Comparison of ENCODE assay signal across 18 cellular contexts in genomic region chr6:159951772-159952171, GRCh38. TPM values are rescaled to one million over a fixed set of nuclear protein-coding genes. Genes with fewer than 3 reads are reported as not detected.
DNase-seq lines count a peak whose midpoint lies in the region; FAIRE-seq and TF ChIP-seq lines count a peak whose summit lies in the region.
"Had no signal": no experiment of that assay in that cellular context is flagged by ENCODE, and none has a peak within 500 bp of the region (broad histone marks: within the 10 kb centered on the region; RNA-seq: fewer than 3 reads in every experiment).

No MANE protein-coding gene starts in this region.

- intact Hi-C loops in CD14-positive monocyte (cut with micrococcal nuclease) = loop anchor here in 1 of 2 donors (5.0 kb wide), 1 partner anchor 36 kb away; no protein-coding TSS in a partner anchor

- no peak for TF ChIP-seq CTCF in CD14-positive monocyte (IDR thresholded peaks at IDR 0.05)
- TF ChIP-seq CTCF in H1 (IDR thresholded peaks at IDR 0.05; ENCODE audit: control extremely low read depth in 1 of 3, insufficient read depth in 1 of 3, low read depth in 1 of 3, low read length in 3 of 3) = no peak
- no peak for TF ChIP-seq CTCF in parathyroid adenoma (IDR thresholded peaks at IDR 0.05)

- H3K23me2 ChIP-seq in H1 (ENCODE audit: low read depth, low read length) = no peaks in the 10 kb centered on the region; the same call in 1 of the 2 replicates

- no peak overlapping the region for H3K14ac ChIP-seq in H1 (ENCODE audit: insufficient read length)

- H2BK12ac ChIP-seq in H1 (ENCODE audit: low read depth, low read length) = no peak overlapping the region

- POLR2A ChIA-PET in H1 (lab: Charles Lee; ENCODE audit: partially characterized antibody) = no interaction called here

- H3K27ac Mint-ChIP-seq in CD14-positive monocyte = peak overlapping the region in 6 of 7 donors; percentile 95 to 100 (median 99)
- H3K27ac Mint-ChIP-seq: B cell; CD8-positive, alpha-beta T cell had no signal

- CTCF ChIA-PET in H1 (lab: Charles Lee; ENCODE audit: partially characterized antibody) = interaction anchor here (0.6 to 3.1 kb wide), 6 partner anchors 10 to 781 kb away, joined by 3 to 13 read pairs (median 4); no protein-coding TSS in a partner anchor

- H3K36me3 Mint-ChIP-seq in CD14-positive monocyte = no peaks in the 10 kb centered on the region
- H3K36me3 Mint-ChIP-seq: CD8-positive, alpha-beta T cell had no signal

- no peak overlapping the region for H3K4me3 ChIP-seq in ACC112 (ENCODE audit: low read depth, low read length)
- H3K4me3 ChIP-seq in H1 (ENCODE audit: extremely low read depth in 1 of 4, insufficient read depth in 2 of 4, low read depth in 3 of 4, low read length in 4 of 4) = no peak overlapping the region
- no peak overlapping the region for H3K4me3 ChIP-seq in parathyroid adenoma (ENCODE audit: low read depth, low read length)
- no peak overlapping the region for H3K4me3 ChIP-seq in small intestine (ENCODE audit: low read depth in 1 of 2, low read length in 2 of 2)
- H3K4me3 ChIP-seq: SJSA1 had no signal

- H2AFZ ChIP-seq in ACC112 (ENCODE audit: low read length, unreplicated experiment) = peak overlapping the region; percentile 3
- H2AFZ ChIP-seq in H1 (ENCODE audit: low read length) = peak overlapping the region; percentile 63; the same call in 1 of the 2 replicates
- H2AFZ ChIP-seq in parathyroid adenoma = peak overlapping the region; percentile 78

- no peak for TF ChIP-seq RAD21 in H1 (IDR thresholded peaks at IDR 0.05 in 1 of 2, conservative IDR thresholded peaks at IDR 0.05 in 1 of 2; ENCODE audit: low read depth in 2 of 2, low read length in 2 of 2)

- H3K9ac ChIP-seq in H1 (replicated peaks in 1 of 4; ENCODE audit: extremely low read depth in 1 of 4, low read depth in 3 of 4, low read length in 3 of 4) (no peak overlapping the region), parathyroid adenoma (no peak overlapping the region)

- peak overlapping the region in 1 of 2 donors; percentile 36 for H3K4me3 Mint-ChIP-seq in CD14-positive monocyte
- H3K4me3 Mint-ChIP-seq: B cell; CD8-positive, alpha-beta T cell had no signal

- no peak for TF ChIP-seq POLR2A in H1 (IDR thresholded peaks at IDR 0.05; ENCODE audit: control extremely low read depth in 1 of 2, low read depth in 2 of 2, low read length in 2 of 2)

- no peak for TF ChIP-seq EP300 in H1 (IDR thresholded peaks at IDR 0.05; ENCODE audit: borderline replicate concordance in 1 of 2, low read depth in 2 of 2, low read length in 2 of 2)

- H3K56ac ChIP-seq in H1 (replicated peaks; ENCODE audit: insufficient read length, low read depth, low read length) = no peak overlapping the region

- 84% methylated on average over 7 of the region's 7 CpGs; no CpG with 5 or more reads in 1 of the 2 experiments for WGBS in H1 (ENCODE audit: extremely low coverage in 1 of 2, insufficient coverage in 1 of 2, insufficient read length in 1 of 2, insufficient replicate concordance in 2 of 2, low coverage in 1 of 2, low lambda C conversion rate in 2 of 2, missing lambda C conversion rate in 1 of 2), 2 experiments
- 73 to 90% (median 85%) methylated on average over 7 of the region's 7 CpGs for WGBS in small intestine, 3 donors

- H3K9me3 ChIP-seq in H1 (ENCODE audit: insufficient read depth in 2 of 2, low read depth in 1 of 2, low read length in 1 of 2) = no peaks in the 10 kb centered on the region; a peak in 1 of 4 replicates
- no peaks in the 10 kb centered on the region for H3K9me3 ChIP-seq in parathyroid adenoma (ENCODE audit: control insufficient read depth, low read length)
- no peaks in the 10 kb centered on the region for H3K9me3 ChIP-seq in small intestine (ENCODE audit: control insufficient read depth, low read depth)
- H3K9me3 ChIP-seq: SJSA1 had no signal

- H2BK20ac ChIP-seq in H1 (ENCODE audit: low read length) = no peak overlapping the region

- peaks cover 29% of the 10 kb centered on the region for H3K4me1 ChIP-seq in ACC112 (ENCODE audit: control insufficient read depth, insufficient read depth, low read length, unreplicated experiment)
- no peaks in the 10 kb centered on the region; a peak in 3 of 7 replicates for H3K4me1 ChIP-seq in H1 (replicated peaks in 1 of 4; ENCODE audit: control insufficient read depth in 3 of 4, insufficient read depth in 4 of 4, low read length in 3 of 4)
- H3K4me1 ChIP-seq in parathyroid adenoma = peaks cover 23% of the 10 kb centered on the region
- H3K4me1 ChIP-seq in small intestine (ENCODE audit: control insufficient read depth in 2 of 2, insufficient read depth in 1 of 2, low read depth in 1 of 2, low read length in 1 of 2) = no peaks in the 10 kb centered on the region

- H3K4me2 ChIP-seq in H1 (ENCODE audit: insufficient read depth in 1 of 2, low read depth in 2 of 2, low read length in 2 of 2) = no peak overlapping the region
- no peak overlapping the region for H3K4me2 ChIP-seq in parathyroid adenoma (ENCODE audit: low read length)

- no peak for FAIRE-seq in H1 (lab: Jason Lieb, UNC)
- no peak for FAIRE-seq in small intestine (lab: Jason Lieb, UNC)
- FAIRE-seq: G401.6 had no signal

- H4K91ac ChIP-seq in H1 (replicated peaks; ENCODE audit: insufficient read length, low read length) = no peak overlapping the region

- no peak overlapping the region for H2BK15ac ChIP-seq in H1 (ENCODE audit: low read length)

- H3K9me3 Mint-ChIP-seq in CD14-positive monocyte = peaks cover 0 to 10% (median 8%) of the 10 kb centered on the region in 7 donors
- H3K9me3 Mint-ChIP-seq: CD8-positive, alpha-beta T cell had no signal

- no peak overlapping the region for H2BK120ac ChIP-seq in H1 (replicated peaks; ENCODE audit: low read depth, low read length)

- H3K4me1 Mint-ChIP-seq in CD14-positive monocyte = peaks cover 51% of the 10 kb centered on the region
- H3K4me1 Mint-ChIP-seq: B cell had no signal

- no peak overlapping the region for H3K18ac ChIP-seq in H1 (ENCODE audit: extremely low read depth, low read length)

- H3K23ac ChIP-seq in H1 (ENCODE audit: insufficient read length) = no peak overlapping the region

- H4K8ac ChIP-seq in H1 (ENCODE audit: extremely low read depth, insufficient read depth, low read length) = no peak overlapping the region

- peaks cover 0 to 8% (median 5%) of the 10 kb centered on the region in 3 donors for H3K27me3 Mint-ChIP-seq in CD14-positive monocyte (ENCODE audit: low read depth in 3 of 3)

- DNase-seq in CD14-positive monocyte (ENCODE audit: low spot score) (no peak), H1 (ENCODE audit: low read depth in 1 of 2, low spot score in 2 of 2) (no peak), NCI-H2227 treated with DMSO at 0.1 percent for 48 hours (lab: John Stamatoyannopoulos, UW) (no peak), epidermal melanocyte (ENCODE audit: insufficient read length, low spot score) (no peak), NOMO-1 (lab: John Stamatoyannopoulos, UW; ENCODE audit: unreplicated experiment in 2 of 2) (no peak), small intestine (no peak)
- DNase-seq: CD8-positive, alpha-beta T cell; KBM-7; MV-4-11; NCI-H1417; NCI-H187 treated with DMSO at 0.1 percent for 48 hours; NCI-H526 treated with DMSO at 0.1 percent for 48 hours; OCI-M1 had no signal

- no peaks in the 10 kb centered on the region for H3K36me3 ChIP-seq in ACC112 (ENCODE audit: insufficient read depth, low read length)
- H3K36me3 ChIP-seq in H1 (ENCODE audit: control insufficient read depth in 2 of 4, insufficient read depth in 4 of 4, low read length in 3 of 4) = no peaks in the 10 kb centered on the region
- H3K36me3 ChIP-seq in parathyroid adenoma (ENCODE audit: control insufficient read depth, insufficient read depth, low read length) = no peaks in the 10 kb centered on the region
- no peaks in the 10 kb centered on the region for H3K36me3 ChIP-seq in small intestine (ENCODE audit: control insufficient read depth in 2 of 2, insufficient read depth in 2 of 2, low read length in 2 of 2)
- H3K36me3 ChIP-seq: SJSA1 had no signal

- H3K27ac ChIP-seq in ACC112 (ENCODE audit: low read depth, low read length) (no peak overlapping the region), H1 (ENCODE audit: low read depth, low read length) (no peak overlapping the region), parathyroid adenoma (no peak overlapping the region), small intestine (ENCODE audit: low read depth in 1 of 2, low read length in 1 of 2) (no peak overlapping the region)
- H3K27ac ChIP-seq: SJSA1 had no signal

- no peak overlapping the region for H2BK5ac ChIP-seq in H1 (ENCODE audit: low read depth, low read length)

- H2AK5ac ChIP-seq in H1 (ENCODE audit: low read depth, low read length) = no peak overlapping the region

- H4K20me1 ChIP-seq in H1 (replicated peaks in 1 of 2; ENCODE audit: control insufficient read depth in 1 of 2, insufficient read depth in 2 of 2, low read length in 2 of 2) = no peaks in the 10 kb centered on the region

- no peak overlapping the region for H3K4ac ChIP-seq in H1 (replicated peaks; ENCODE audit: insufficient read length, low read depth, low read length)

- H3K79me2 ChIP-seq in ACC112 (ENCODE audit: control insufficient read depth, insufficient read depth, low read length, unreplicated experiment) (no peaks in the 10 kb centered on the region), H1 (ENCODE audit: control insufficient read depth in 1 of 2, insufficient read depth in 2 of 2, low read length in 2 of 2) (no peaks in the 10 kb centered on the region), parathyroid adenoma (no peaks in the 10 kb centered on the region)

- no peaks in the 10 kb centered on the region for H3K27me3 ChIP-seq in ACC112 (ENCODE audit: insufficient read depth, low read length)
- H3K27me3 ChIP-seq in H1 (replicated peaks in 1 of 4; ENCODE audit: control insufficient read depth in 3 of 4, extremely low read depth in 1 of 4, insufficient read depth in 3 of 4, low read length in 3 of 4) = no peaks in the 10 kb centered on the region
- no peaks in the 10 kb centered on the region for H3K27me3 ChIP-seq in parathyroid adenoma (ENCODE audit: control insufficient read depth, insufficient read depth, low read length)
- no peaks in the 10 kb centered on the region for H3K27me3 ChIP-seq in small intestine (ENCODE audit: control insufficient read depth in 2 of 2, insufficient read depth in 2 of 2, low read length in 2 of 2)
- H3K27me3 ChIP-seq: SJSA1 had no signal

- H3K79me1 ChIP-seq in H1 (ENCODE audit: low read depth, low read length) = no peaks in the 10 kb centered on the region

- H4K5ac ChIP-seq in H1 (ENCODE audit: insufficient read length, low read depth, low read length) = no peak overlapping the region

RNA-seq across cellular contexts. Expression of gene IGF2R, which starts 17.1 kb away (rescaled TPM):
- polyA plus RNA-seq in CD14-positive monocyte (1 to 10 TPM; 6.9 to 8.2 TPM), H1 (2011; rRNA removed) (20.6 and 27.3 TPM in 2 replicates), small intestine (10 to 100 TPM in 1 of 3 donors, 1 to 10 TPM in 2; 4.9 to 23.6 (median 5.9) TPM)
- 74.1 and 80.7 TPM in 2 replicates for total RNA-seq in H1 (2021; fragmentation: NEBNext Ultra II Directional; extraction: Animal tissue kit (Norgen Biotek cat#: 25700))
- polyA plus RNA-seq in H1 (2011; cell fraction: cytosol; rRNA removed) = 22.1 TPM
- polyA plus RNA-seq in H1 (2011; cell fraction: nucleus; rRNA removed) = 71.3 TPM
- 56.9 to 65.8 TPM (median 64.4 TPM) in 4 replicates for polyA plus RNA-seq in H1 (2012, experiment 1 of 2)
- polyA plus RNA-seq in H1 (2012, experiment 2 of 2) = 9.5 TPM
- 66.8 TPM for polyA plus RNA-seq in H1 (2013, experiment 1 of 2)
- polyA plus RNA-seq in H1 (2013, experiment 2 of 2) = 53.5 TPM
- polyA minus RNA-seq in H1 (2011; rRNA and poly(A)+ RNA removed) = 94.0 and 116 TPM in 2 replicates
- 79.9 TPM for polyA minus RNA-seq in H1 (2011; cell fraction: cytosol; rRNA and poly(A)+ RNA removed)
- 135 TPM for polyA minus RNA-seq in H1 (2011; cell fraction: nucleus; rRNA and poly(A)+ RNA removed)

Comparison
In these comparisons a context has a peak if more than half of its experiments do, and no peak if none do; other contexts are left out.
1. H2AFZ ChIP-seq: peak in every context shown above with its lines; median percentile 78 in parathyroid adenoma; 63 in H1; 3 in ACC112.